1 cellular context compared by ENCODE assay signal in the genomic region with DNA sequence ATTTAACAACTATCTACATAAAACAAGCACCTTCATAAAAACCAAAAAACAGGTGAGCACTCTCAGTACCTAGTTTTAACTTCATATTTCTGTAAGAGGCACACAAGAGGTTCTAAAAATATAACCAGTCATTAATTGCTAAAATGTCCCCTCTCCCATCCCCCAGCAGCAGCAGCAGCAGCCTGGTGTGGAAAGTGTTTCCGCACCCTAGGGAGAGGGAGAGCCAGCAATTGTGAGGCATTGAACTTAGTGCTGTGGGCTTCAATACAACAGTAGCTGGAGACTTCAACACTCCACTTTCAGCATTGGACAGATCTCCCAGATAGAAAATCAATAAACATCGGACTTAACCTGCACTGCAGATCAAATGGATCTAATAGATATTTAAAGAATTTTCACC.
TF ChIP-seq lines count a peak whose summit lies in the region.

No MANE protein-coding gene starts in this region.

TF ChIP-seq in GM23338, 12 proteins besides CTCF, POLR2A, EP300 and RAD21 (continued from another document):
- TF ChIP-seq, protein P1, sequence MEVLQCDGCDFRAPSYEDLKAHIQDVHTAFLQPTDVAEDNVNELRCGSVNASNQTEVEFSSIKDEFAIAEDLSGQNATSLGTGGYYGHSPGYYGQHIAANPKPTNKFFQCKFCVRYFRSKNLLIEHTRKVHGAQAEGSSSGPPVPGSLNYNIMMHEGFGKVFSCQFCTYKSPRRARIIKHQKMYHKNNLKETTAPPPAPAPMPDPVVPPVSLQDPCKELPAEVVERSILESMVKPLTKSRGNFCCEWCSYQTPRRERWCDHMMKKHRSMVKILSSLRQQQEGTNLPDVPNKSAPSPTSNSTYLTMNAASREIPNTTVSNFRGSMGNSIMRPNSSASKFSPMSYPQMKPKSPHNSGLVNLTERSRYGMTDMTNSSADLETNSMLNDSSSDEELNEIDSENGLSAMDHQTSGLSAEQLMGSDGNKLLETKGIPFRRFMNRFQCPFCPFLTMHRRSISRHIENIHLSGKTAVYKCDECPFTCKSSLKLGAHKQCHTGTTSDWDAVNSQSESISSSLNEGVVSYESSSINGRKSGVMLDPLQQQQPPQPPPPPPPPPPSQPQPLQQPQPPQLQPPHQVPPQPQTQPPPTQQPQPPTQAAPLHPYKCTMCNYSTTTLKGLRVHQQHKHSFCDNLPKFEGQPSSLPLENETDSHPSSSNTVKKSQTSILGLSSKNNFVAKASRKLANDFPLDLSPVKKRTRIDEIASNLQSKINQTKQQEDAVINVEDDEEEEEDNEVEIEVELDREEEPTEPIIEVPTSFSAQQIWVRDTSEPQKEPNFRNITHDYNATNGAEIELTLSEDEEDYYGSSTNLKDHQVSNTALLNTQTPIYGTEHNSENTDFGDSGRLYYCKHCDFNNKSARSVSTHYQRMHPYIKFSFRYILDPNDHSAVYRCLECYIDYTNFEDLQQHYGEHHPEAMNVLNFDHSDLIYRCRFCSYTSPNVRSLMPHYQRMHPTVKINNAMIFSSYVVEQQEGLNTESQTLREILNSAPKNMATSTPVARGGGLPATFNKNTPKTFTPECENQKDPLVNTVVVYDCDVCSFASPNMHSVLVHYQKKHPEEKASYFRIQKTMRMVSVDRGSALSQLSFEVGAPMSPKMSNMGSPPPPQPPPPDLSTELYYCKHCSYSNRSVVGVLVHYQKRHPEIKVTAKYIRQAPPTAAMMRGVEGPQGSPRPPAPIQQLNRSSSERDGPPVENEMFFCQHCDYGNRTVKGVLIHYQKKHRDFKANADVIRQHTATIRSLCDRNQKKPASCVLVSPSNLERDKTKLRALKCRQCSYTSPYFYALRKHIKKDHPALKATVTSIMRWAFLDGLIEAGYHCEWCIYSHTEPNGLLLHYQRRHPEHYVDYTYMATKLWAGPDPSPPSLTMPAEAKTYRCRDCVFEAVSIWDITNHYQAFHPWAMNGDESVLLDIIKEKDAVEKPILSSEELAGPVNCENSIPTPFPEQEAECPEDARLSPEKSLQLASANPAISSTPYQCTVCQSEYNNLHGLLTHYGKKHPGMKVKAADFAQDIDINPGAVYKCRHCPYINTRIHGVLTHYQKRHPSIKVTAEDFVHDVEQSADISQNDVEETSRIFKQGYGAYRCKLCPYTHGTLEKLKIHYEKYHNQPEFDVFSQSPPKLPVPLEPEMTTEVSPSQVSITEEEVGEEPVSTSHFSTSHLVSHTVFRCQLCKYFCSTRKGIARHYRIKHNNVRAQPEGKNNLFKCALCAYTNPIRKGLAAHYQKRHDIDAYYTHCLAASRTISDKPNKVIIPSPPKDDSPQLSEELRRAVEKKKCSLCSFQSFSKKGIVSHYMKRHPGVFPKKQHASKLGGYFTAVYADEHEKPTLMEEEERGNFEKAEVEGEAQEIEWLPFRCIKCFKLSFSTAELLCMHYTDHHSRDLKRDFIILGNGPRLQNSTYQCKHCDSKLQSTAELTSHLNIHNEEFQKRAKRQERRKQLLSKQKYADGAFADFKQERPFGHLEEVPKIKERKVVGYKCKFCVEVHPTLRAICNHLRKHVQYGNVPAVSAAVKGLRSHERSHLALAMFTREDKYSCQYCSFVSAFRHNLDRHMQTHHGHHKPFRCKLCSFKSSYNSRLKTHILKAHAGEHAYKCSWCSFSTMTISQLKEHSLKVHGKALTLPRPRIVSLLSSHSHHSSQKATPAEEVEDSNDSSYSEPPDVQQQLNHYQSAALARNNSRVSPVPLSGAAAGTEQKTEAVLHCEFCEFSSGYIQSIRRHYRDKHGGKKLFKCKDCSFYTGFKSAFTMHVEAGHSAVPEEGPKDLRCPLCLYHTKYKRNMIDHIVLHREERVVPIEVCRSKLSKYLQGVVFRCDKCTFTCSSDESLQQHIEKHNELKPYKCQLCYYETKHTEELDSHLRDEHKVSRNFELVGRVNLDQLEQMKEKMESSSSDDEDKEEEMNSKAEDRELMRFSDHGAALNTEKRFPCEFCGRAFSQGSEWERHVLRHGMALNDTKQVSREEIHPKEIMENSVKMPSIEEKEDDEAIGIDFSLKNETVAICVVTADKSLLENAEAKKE (CRISPR knock-in tag; IDR thresholded peaks at IDR 0.05) = no peak
- TF ChIP-seq ZNF114 (CRISPR knock-in tag; IDR thresholded peaks at IDR 0.05) (no peak), NANOG (IDR thresholded peaks at IDR 0.05; ENCODE audit: borderline replicate concordance) (no peak), STAT1 (IDR thresholded peaks at IDR 0.05; ENCODE audit: unreplicated experiment) (no peak), EZH2 (IDR thresholded peaks at IDR 0.05; ENCODE audit: low read depth, unreplicated experiment) (no peak)
TF ChIP-seq in GM23338: peak in this region for 0.
